In the genomic region with DNA sequence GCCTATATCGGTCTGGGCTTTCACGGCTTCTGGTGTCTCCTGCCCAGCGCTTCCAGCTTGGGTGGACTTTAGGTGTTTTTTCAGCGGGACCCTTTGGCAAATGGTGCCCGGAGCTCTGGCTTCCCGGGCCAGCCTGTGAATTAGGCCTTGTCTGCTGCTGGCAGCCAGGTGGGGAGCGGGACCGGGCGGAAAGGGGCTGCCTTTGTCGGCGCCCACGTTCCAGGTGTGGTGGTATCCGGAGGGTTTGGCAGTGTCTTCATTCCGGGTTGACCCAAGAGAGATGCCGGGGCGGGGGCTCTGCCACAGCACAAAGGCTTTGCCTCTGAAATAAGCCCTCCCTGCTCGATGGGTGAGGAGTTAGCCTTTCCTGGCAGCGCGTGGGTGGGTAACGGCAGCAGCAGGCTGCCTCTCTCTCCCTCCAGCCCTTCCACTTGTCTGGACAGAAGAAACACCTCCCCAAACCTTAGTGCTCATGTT, we compare ENCODE assay signal across 1 cellular context.
TF ChIP-seq lines count a peak whose summit lies in the region.

No MANE protein-coding gene starts in this region.

TF ChIP-seq in H1, 55 proteins besides CTCF, POLR2A, EP300 and RAD21:
- no peak for TF ChIP-seq GABPA (IDR thresholded peaks at IDR 0.05; ENCODE audit: borderline replicate concordance, insufficient read depth, low read length)
- no peak for TF ChIP-seq CBX8 (IDR thresholded peaks at IDR 0.05; ENCODE audit: borderline replicate concordance, low read depth, low read length)
- TF ChIP-seq JUND (IDR thresholded peaks at IDR 0.05; ENCODE audit: low read length), result no peak
- TF ChIP-seq, protein P1, sequence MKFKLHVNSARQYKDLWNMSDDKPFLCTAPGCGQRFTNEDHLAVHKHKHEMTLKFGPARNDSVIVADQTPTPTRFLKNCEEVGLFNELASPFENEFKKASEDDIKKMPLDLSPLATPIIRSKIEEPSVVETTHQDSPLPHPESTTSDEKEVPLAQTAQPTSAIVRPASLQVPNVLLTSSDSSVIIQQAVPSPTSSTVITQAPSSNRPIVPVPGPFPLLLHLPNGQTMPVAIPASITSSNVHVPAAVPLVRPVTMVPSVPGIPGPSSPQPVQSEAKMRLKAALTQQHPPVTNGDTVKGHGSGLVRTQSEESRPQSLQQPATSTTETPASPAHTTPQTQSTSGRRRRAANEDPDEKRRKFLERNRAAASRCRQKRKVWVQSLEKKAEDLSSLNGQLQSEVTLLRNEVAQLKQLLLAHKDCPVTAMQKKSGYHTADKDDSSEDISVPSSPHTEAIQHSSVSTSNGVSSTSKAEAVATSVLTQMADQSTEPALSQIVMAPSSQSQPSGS (IDR thresholded peaks at IDR 0.05; ENCODE audit: low read length), result no peak
- TF ChIP-seq SIX5 (IDR thresholded peaks at IDR 0.05; ENCODE audit: low read depth, low read length), result no peak
- TF ChIP-seq NRF1 (IDR thresholded peaks at IDR 0.05; ENCODE audit: low read depth, low read length), result no peak
- no peak for TF ChIP-seq KDM1A (IDR thresholded peaks at IDR 0.05; ENCODE audit: borderline replicate concordance, low read length)
- TF ChIP-seq CBX5 (IDR thresholded peaks at IDR 0.05; ENCODE audit: low read depth, low read length), result no peak
- TF ChIP-seq SIN3A (conservative IDR thresholded peaks at IDR 0.05 in 1 of 2, IDR thresholded peaks at IDR 0.05 in 1 of 2; ENCODE audit: low read depth in 1 of 2, low read length in 2 of 2), result no peak
- TF ChIP-seq SP2 (IDR thresholded peaks at IDR 0.05; ENCODE audit: low read length), result no peak
- TF ChIP-seq TCF12 (IDR thresholded peaks at IDR 0.05; ENCODE audit: low read depth, low read length), result no peak
- TF ChIP-seq, protein P2, sequence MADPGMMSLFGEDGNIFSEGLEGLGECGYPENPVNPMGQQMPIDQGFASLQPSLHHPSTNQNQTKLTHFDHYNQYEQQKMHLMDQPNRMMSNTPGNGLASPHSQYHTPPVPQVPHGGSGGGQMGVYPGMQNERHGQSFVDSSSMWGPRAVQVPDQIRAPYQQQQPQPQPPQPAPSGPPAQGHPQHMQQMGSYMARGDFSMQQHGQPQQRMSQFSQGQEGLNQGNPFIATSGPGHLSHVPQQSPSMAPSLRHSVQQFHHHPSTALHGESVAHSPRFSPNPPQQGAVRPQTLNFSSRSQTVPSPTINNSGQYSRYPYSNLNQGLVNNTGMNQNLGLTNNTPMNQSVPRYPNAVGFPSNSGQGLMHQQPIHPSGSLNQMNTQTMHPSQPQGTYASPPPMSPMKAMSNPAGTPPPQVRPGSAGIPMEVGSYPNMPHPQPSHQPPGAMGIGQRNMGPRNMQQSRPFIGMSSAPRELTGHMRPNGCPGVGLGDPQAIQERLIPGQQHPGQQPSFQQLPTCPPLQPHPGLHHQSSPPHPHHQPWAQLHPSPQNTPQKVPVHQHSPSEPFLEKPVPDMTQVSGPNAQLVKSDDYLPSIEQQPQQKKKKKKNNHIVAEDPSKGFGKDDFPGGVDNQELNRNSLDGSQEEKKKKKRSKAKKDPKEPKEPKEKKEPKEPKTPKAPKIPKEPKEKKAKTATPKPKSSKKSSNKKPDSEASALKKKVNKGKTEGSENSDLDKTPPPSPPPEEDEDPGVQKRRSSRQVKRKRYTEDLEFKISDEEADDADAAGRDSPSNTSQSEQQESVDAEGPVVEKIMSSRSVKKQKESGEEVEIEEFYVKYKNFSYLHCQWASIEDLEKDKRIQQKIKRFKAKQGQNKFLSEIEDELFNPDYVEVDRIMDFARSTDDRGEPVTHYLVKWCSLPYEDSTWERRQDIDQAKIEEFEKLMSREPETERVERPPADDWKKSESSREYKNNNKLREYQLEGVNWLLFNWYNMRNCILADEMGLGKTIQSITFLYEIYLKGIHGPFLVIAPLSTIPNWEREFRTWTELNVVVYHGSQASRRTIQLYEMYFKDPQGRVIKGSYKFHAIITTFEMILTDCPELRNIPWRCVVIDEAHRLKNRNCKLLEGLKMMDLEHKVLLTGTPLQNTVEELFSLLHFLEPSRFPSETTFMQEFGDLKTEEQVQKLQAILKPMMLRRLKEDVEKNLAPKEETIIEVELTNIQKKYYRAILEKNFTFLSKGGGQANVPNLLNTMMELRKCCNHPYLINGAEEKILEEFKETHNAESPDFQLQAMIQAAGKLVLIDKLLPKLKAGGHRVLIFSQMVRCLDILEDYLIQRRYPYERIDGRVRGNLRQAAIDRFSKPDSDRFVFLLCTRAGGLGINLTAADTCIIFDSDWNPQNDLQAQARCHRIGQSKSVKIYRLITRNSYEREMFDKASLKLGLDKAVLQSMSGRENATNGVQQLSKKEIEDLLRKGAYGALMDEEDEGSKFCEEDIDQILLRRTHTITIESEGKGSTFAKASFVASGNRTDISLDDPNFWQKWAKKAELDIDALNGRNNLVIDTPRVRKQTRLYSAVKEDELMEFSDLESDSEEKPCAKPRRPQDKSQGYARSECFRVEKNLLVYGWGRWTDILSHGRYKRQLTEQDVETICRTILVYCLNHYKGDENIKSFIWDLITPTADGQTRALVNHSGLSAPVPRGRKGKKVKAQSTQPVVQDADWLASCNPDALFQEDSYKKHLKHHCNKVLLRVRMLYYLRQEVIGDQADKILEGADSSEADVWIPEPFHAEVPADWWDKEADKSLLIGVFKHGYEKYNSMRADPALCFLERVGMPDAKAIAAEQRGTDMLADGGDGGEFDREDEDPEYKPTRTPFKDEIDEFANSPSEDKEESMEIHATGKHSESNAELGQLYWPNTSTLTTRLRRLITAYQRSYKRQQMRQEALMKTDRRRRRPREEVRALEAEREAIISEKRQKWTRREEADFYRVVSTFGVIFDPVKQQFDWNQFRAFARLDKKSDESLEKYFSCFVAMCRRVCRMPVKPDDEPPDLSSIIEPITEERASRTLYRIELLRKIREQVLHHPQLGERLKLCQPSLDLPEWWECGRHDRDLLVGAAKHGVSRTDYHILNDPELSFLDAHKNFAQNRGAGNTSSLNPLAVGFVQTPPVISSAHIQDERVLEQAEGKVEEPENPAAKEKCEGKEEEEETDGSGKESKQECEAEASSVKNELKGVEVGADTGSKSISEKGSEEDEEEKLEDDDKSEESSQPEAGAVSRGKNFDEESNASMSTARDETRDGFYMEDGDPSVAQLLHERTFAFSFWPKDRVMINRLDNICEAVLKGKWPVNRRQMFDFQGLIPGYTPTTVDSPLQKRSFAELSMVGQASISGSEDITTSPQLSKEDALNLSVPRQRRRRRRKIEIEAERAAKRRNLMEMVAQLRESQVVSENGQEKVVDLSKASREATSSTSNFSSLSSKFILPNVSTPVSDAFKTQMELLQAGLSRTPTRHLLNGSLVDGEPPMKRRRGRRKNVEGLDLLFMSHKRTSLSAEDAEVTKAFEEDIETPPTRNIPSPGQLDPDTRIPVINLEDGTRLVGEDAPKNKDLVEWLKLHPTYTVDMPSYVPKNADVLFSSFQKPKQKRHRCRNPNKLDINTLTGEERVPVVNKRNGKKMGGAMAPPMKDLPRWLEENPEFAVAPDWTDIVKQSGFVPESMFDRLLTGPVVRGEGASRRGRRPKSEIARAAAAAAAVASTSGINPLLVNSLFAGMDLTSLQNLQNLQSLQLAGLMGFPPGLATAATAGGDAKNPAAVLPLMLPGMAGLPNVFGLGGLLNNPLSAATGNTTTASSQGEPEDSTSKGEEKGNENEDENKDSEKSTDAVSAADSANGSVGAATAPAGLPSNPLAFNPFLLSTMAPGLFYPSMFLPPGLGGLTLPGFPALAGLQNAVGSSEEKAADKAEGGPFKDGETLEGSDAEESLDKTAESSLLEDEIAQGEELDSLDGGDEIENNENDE (IDR thresholded peaks at IDR 0.05; ENCODE audit: insufficient replicate concordance, low read length), result no peak
- no peak for TF ChIP-seq SRF (IDR thresholded peaks at IDR 0.05; ENCODE audit: low read depth, low read length)
- no peak for TF ChIP-seq MAFK (IDR thresholded peaks at IDR 0.05; ENCODE audit: low read depth, low read length)
- no peak for TF ChIP-seq RFX5 (IDR thresholded peaks at IDR 0.05; ENCODE audit: borderline replicate concordance, low read depth, low read length)
- TF ChIP-seq TAF7 (optimal IDR thresholded peaks at IDR 0.05; ENCODE audit: borderline replicate concordance, low read depth, low read length), result no peak
